ENCODE assay signal across 21 cellular contexts in the genomic region with DNA sequence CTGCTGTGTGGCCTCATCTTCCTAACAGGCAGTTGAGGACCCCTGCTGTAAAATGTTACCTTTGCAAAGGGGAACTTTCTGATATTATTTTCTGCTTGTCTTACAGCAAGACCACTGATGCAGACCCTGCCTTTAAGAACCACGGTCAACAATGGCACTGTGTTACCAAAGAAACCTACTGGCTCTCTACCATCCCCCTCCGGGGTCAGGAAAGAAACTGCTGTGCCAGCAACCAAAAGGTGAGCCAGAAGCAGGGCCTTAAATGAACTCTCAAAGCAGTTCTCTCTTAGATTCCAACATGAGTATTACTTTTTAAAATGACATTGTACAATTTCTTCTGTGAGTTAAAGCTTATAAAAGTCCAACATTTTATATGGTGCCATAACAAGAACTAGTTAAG.
"Had no signal": no experiment of that assay in that cellular context is flagged by ENCODE, and none has a peak within 500 bp of the region (broad histone marks: within the 10 kb centered on the region; RNA-seq: fewer than 3 reads in every experiment).

No MANE protein-coding gene starts in this region.

- ATAC-seq: K562, Panc1, PC-3, T-cell had no signal

- H3K36me3 Mint-ChIP-seq: IgD-negative memory B cell, T-cell had no signal

- H3K9me2 ChIP-seq: SK-N-SH had no signal

- H3K4me3 ChIP-seq: K562 had no signal

- H3K9me3 Mint-ChIP-seq: IgD-negative memory B cell, T-cell had no signal

- H3K9ac ChIP-seq: SK-N-SH had no signal

- H3K4me2 ChIP-seq: SK-N-SH had no signal

- FAIRE-seq: K562 had no signal

- H3K9me3 ChIP-seq: SK-N-SH had no signal

- DNase-seq: NCI-H1092; NCI-H1105 treated with DMSO at 0.1 percent for 48 hours; NCI-H1417 treated with DMSO at 0.1 percent for 48 hours; NCI-H146; NCI-H1694 treated with DMSO at 0.1 percent for 48 hours; NCI-H1930; NCI-H2081; NCI-H2107; NCI-H2227 treated with DMSO at 0.1 percent for 48 hours; NCI-H524; NCI-H526 treated with DMSO at 0.1 percent for 48 hours; NCI-H748 treated with DMSO at 0.1 percent for 48 hours; NK-92 treated with Interleukin-12 subunit alpha and Interleukin-12 subunit beta, amount 100 ng/mL, for 24 hours; PC-3; SHP77; SK-N-SH; SW 1271; T-cell had no signal

- H3K4me1 Mint-ChIP-seq: IgD-negative memory B cell, T-cell had no signal

- H3K4me3 Mint-ChIP-seq: IgD-negative memory B cell, T-cell had no signal

- H3K27ac Mint-ChIP-seq: IgD-negative memory B cell, T-cell had no signal
